In genomic region chr1:37556712-37557196, GRCh38 we compare ENCODE assay signal across 8 cellular contexts. TPM values are rescaled to one million over a fixed set of nuclear protein-coding genes. Genes with fewer than 3 reads are reported as not detected.
DNase-seq lines count a peak whose midpoint lies in the region; ATAC-seq and TF ChIP-seq lines count a peak whose summit lies in the region.

DNALI1 (plus strand) TSS chr1:37556940; CDS start chr1:37556995, 55 bp downstream.

- H3K9me3 ChIP-seq in CD4-positive, alpha-beta T cell (ENCODE audit: control insufficient read depth, low read length): no peaks in the 10 kb centered on the region
- H3K9me3 ChIP-seq in HUES64 (ENCODE audit: insufficient read depth, low read depth, low read length): peaks cover 6% of the 10 kb centered on the region; the same call in 1 of the 2 replicates

- H3K4me1 ChIP-seq in HUES64 (ENCODE audit: insufficient read depth, low read length): peaks cover 6% of the 10 kb centered on the region; the same call in 1 of the 2 replicates

- no peak for TF ChIP-seq POLR2A in lower leg skin (IDR thresholded peaks at IDR 0.05)

- 26% methylated on average over 31 of the region's 31 CpGs for WGBS in HUES64
- WGBS in lower leg skin, 2 donors: 18 to 19% methylated on average over 31 of the region's 31 CpGs

- POLR2A ChIA-PET in CD4-positive, alpha-beta T cell (lab: Charles Lee): interaction anchor here (1.1 kb wide), 1 partner anchor 37 kb away, joined by 3 read pairs; no protein-coding TSS in a partner anchor

- H3K36me3 ChIP-seq in HUES64 (ENCODE audit: insufficient read depth, low read length): peaks cover 11% of the 10 kb centered on the region

- H3K27ac ChIP-seq in CD4-positive, alpha-beta T cell (ENCODE audit: low read depth, low read length): no peak within 1 kb of the TSS
- H3K27ac ChIP-seq in HUES64 (ENCODE audit: low read depth, low read length) (no peak within 1 kb of the TSS), substantia nigra (ENCODE audit: low read depth, low read length, poor library complexity, severe bottlenecking) (no peak within 1 kb of the TSS)

- H3K4me3 Mint-ChIP-seq in CD4-positive, alpha-beta T cell: peak within 1 kb of the TSS; percentile 30

- H3K4me1 Mint-ChIP-seq in CD4-positive, alpha-beta T cell (ENCODE audit: low read depth): peaks cover 26% of the 10 kb centered on the region

- peaks cover 24% of the 10 kb centered on the region for H3K36me3 Mint-ChIP-seq in CD4-positive, alpha-beta T cell (ENCODE audit: low read depth)

- no peaks in the 10 kb centered on the region for H3K27me3 ChIP-seq in CD4-positive, alpha-beta T cell (ENCODE audit: control insufficient read depth, insufficient read depth, low read length)
- no peaks in the 10 kb centered on the region for H3K27me3 ChIP-seq in HUES64 (ENCODE audit: insufficient read depth, low read length)

- DNase-seq in CD4-positive, alpha-beta T cell: peak in 2 of 10 experiments; percentile 2 to 10
- DNase-seq in SK-N-DZ (ENCODE audit: low spot score): peak; percentile 82
- peak; percentile 76 for DNase-seq in epidermal melanocyte (ENCODE audit: insufficient read length, low spot score)
- DNase-seq in lower leg skin (ENCODE audit: low spot score in 2 of 2): peak; percentile 25 to 94
- DNase-seq in substantia nigra (lab: John Stamatoyannopoulos, UW): peak; percentile 15 to 89 (median 76)

- H3K27me3 Mint-ChIP-seq in CD4-positive, alpha-beta T cell: peaks cover 4% of the 10 kb centered on the region

- H3K9me3 Mint-ChIP-seq in CD4-positive, alpha-beta T cell: no peaks in the 10 kb centered on the region

- CTCF ChIA-PET in CD4-positive, alpha-beta T cell (lab: Charles Lee): no interaction called here

- peak within 1 kb of the TSS; percentile 28 for H3K9ac ChIP-seq in HUES64 (ENCODE audit: low read depth, low read length)

- no peak for TF ChIP-seq CTCF in CD4-positive, alpha-beta T cell (IDR thresholded peaks at IDR 0.05)
- no peak for TF ChIP-seq CTCF in lower leg skin (IDR thresholded peaks at IDR 0.05)

- no peak within 1 kb of the TSS for H3K27ac Mint-ChIP-seq in CD4-positive, alpha-beta T cell

- ATAC-seq in CD4-positive, alpha-beta T cell (ENCODE audit: poor library complexity): no peak
- ATAC-seq in GM19455 (IDR thresholded peaks at IDR 0.05; ENCODE audit: unreplicated experiment) (no peak), GM18907 (IDR thresholded peaks at IDR 0.05; ENCODE audit: unreplicated experiment) (no peak)

- intact Hi-C loops in CD4-positive, alpha-beta T cell (cut with DNase I, micrococcal nuclease): loop anchor here in 1 of 2 experiments (5.0 kb wide), 2 partner anchors 99 to 306 kb away; no protein-coding TSS in a partner anchor
- intact Hi-C loops in lower leg skin (cut with DNase I; ENCODE audit: low total_unique reads): no loop called here

- H3K4me3 ChIP-seq in HUES64 (ENCODE audit: low read length) (peak within 1 kb of the TSS; percentile 48), lower leg skin (ENCODE audit: low read depth, poor library complexity, severe bottlenecking) (no peak within 1 kb of the TSS)

RNA-seq across cellular contexts. Expression of gene DNALI1, which starts in this region (rescaled TPM):
- total RNA-seq in CD4-positive, alpha-beta T cell: not detected
- 3.6 TPM for polyA plus RNA-seq in HUES64 (2013, experiment 1 of 2)
- 8.6 TPM for polyA plus RNA-seq in HUES64 (2013, experiment 2 of 2)
- polyA plus RNA-seq in SK-N-DZ (2014; cell fraction: cytosol; rRNA removed): 5.8 and 7.4 TPM in 2 replicates
- 13.8 and 13.9 TPM in 2 replicates for polyA plus RNA-seq in SK-N-DZ (2014; cell fraction: nucleus; rRNA removed)
- total RNA-seq in lower leg skin: 1 to 10 TPM in 2 of 4 donors, under 1 TPM in 2; 0.17 to 2.1 (median 0.86) TPM
